In the genomic region with DNA sequence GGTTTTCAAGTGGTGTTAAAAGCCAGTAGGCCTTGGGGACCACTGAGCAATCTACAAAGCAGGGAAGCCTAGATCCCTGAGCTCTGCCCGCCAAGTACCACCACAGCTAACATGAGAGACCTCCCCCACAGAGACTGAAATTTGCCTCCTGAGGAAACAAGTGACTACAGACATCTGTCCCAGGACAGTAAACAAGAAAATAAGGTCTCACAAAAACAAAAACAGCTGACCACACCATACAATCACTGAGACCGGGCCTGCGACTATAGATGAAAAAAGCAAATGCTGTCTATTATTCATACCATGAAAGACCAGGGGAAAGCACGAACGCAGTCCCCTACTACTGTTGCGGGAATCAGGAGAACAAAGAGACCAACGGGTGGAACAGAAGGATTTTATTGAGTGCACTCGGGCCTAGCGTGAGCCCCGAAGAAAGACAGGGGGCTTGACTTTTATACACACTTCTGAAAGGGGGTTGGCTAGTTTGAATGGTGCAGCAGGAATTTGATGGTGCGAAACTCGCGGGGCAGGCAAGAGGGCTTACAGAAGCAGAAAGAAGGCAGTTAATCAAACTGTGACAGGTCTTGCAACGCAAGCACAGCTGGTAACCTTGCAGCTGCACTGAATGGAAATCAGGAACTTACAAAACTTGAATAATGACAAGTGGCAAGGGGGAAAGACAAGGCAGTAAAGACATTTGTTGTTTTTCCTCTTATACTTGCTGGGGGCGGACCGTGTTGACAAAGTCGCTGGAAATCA, we compare ENCODE assay signal across 10 cellular contexts. TPM values are rescaled to one million over a fixed set of nuclear protein-coding genes. Genes with fewer than 3 reads are reported as not detected.
DNase-seq lines count a peak whose midpoint lies in the region; ATAC-seq and TF ChIP-seq lines count a peak whose summit lies in the region.
"Not testable (repeated sequence)": the region's sequence is repeated elsewhere in the genome, so short reads cannot be mapped to it uniquely, and the experiment has no call there.
"Had no signal": no experiment of that assay in that cellular context is flagged by ENCODE, and none has a peak within 500 bp of the region (broad histone marks: within the 10 kb centered on the region; RNA-seq: fewer than 3 reads in every experiment).

No MANE protein-coding gene starts in this region.

- not testable (repeated sequence) for H3K4me3 ChIP-seq in RWPE2 (ENCODE audit: severe bottlenecking); endodermal cell (ENCODE audit: low read length)

- peak; percentile 25 for ATAC-seq in GM21447 (IDR thresholded peaks at IDR 0.05; ENCODE audit: unreplicated experiment)
- not testable (repeated sequence) for ATAC-seq in RWPE2 (ENCODE audit: low read depth); naive thymus-derived CD8-positive, alpha-beta T cell; stimulated activated effector memory CD8-positive, alpha-beta T cell treated with anti-CD3 and anti-CD28 coated beads, Interleukin-12 subunit alpha, Interleukin-12 subunit beta, amount 100 ng/mL, for 72 hours

- not testable (repeated sequence) for BruUV-seq in Calu3 (replicated peaks; lab: Mats Ljungman, UMichigan)

- not testable (repeated sequence) for H3K4me1 ChIP-seq in RWPE2 (ENCODE audit: insufficient read depth, poor library complexity, severe bottlenecking); endodermal cell (ENCODE audit: control insufficient read depth, insufficient read depth, low read length)

- 78 to 100% methylated on average over 1 to 9 of the region's 17 CpGs for WGBS in endodermal cell (ENCODE audit: insufficient coverage in 1 of 2, insufficient read length in 1 of 2), 2 experiments

- H3K4me3 Mint-ChIP-seq in Calu3 (ENCODE audit: low read depth, unreplicated experiment) (peak overlapping the region; percentile 78), endodermal cell (peak overlapping the region; percentile 61)
- H3K4me3 Mint-ChIP-seq in naive thymus-derived CD8-positive, alpha-beta T cell = peak overlapping the region; percentile 58 to 99 (median 97)
- peak overlapping the region; percentile 85 for H3K4me3 Mint-ChIP-seq in stimulated activated effector memory CD8-positive, alpha-beta T cell treated with anti-CD3 and anti-CD28 coated beads, Interleukin-12 subunit alpha, Interleukin-12 subunit beta, amount 100 ng/mL, for 72 hours

- not testable (repeated sequence) for TF ChIP-seq CTCF in Calu3 (IDR thresholded peaks at IDR 0.05; ENCODE audit: unreplicated experiment); RWPE2 (IDR thresholded peaks at IDR 0.05; ENCODE audit: poor library complexity, severe bottlenecking); endodermal cell (conservative IDR thresholded peaks at IDR 0.05)

- H3K9me3 ChIP-seq in RWPE2 (ENCODE audit: severe bottlenecking); endodermal cell (ENCODE audit: control insufficient read depth, low read length): not testable (repeated sequence)

- H3K9ac ChIP-seq in endodermal cell (ENCODE audit: extremely low read depth, low read length, poor library complexity, severe bottlenecking) = not testable (repeated sequence)

- H3K36me3 ChIP-seq in RWPE2 (ENCODE audit: low read depth); endodermal cell (ENCODE audit: control insufficient read depth, insufficient read depth, low read length): not testable (repeated sequence)

- H3K27me3 ChIP-seq in RWPE2 (ENCODE audit: insufficient read depth, poor library complexity, severe bottlenecking); endodermal cell (ENCODE audit: control insufficient read depth, insufficient read depth, low read length, poor library complexity, severe bottlenecking): not testable (repeated sequence)

- intact Hi-C loops in Calu3 (cut with micrococcal nuclease; ENCODE audit: unreplicated experiment) = not testable (repeated sequence)

- H3K4me1 Mint-ChIP-seq in Calu3 (ENCODE audit: low read depth, unreplicated experiment); endodermal cell: not testable (repeated sequence)
- peaks cover 3 to 31% (median 24%) of the 10 kb centered on the region in 4 donors for H3K4me1 Mint-ChIP-seq in naive thymus-derived CD8-positive, alpha-beta T cell
- peaks cover 22% of the 10 kb centered on the region for H3K4me1 Mint-ChIP-seq in stimulated activated effector memory CD8-positive, alpha-beta T cell treated with anti-CD3 and anti-CD28 coated beads, Interleukin-12 subunit alpha, Interleukin-12 subunit beta, amount 100 ng/mL, for 72 hours

- POLR2A ChIA-PET in naive thymus-derived CD8-positive, alpha-beta T cell (lab: Charles Lee) = interaction anchor here (1.0 to 1.2 kb wide), 2 partner anchors 15 to 133 kb away, joined by 3 to 5 read pairs; no protein-coding TSS in a partner anchor

- H3K27ac ChIP-seq in RWPE2 (ENCODE audit: poor library complexity, severe bottlenecking) = peak overlapping the region; percentile 88
- peak overlapping the region; percentile 93 for H3K27ac ChIP-seq in endodermal cell (ENCODE audit: low read depth, low read length)

- H3K27me3 Mint-ChIP-seq in Calu3 (ENCODE audit: unreplicated experiment); endodermal cell (ENCODE audit: insufficient read depth); naive thymus-derived CD8-positive, alpha-beta T cell: not testable (repeated sequence)

- CTCF ChIA-PET in Calu3 (lab: Charles Lee) = not testable (repeated sequence)

- DNase-seq in Calu3; RWPE2 (ENCODE audit: low spot score): not testable (repeated sequence)
- DNase-seq in HT1080 (ENCODE audit: low read depth) = peak; percentile 50
- DNase-seq in activated T-cell treated with anti-CD3 and anti-CD28 coated beads, Interleukin-2, amount 50 U/mL, for 48 hours = peak; percentile 63 to 65
- peak; percentile 65 for DNase-seq in endodermal cell
- peak in 1 of 10 donors; percentile 24 for DNase-seq in naive thymus-derived CD8-positive, alpha-beta T cell
- DNase-seq in stimulated activated effector memory CD8-positive, alpha-beta T cell treated with anti-CD3 and anti-CD28 coated beads, Interleukin-12 subunit alpha, Interleukin-12 subunit beta, amount 100 ng/mL, for 72 hours (ENCODE audit: low spot score in 2 of 2) = peak in 1 of 2 donors; percentile 68

- not testable (repeated sequence) for H3K36me3 Mint-ChIP-seq in Calu3 (ENCODE audit: insufficient read depth, unreplicated experiment); endodermal cell (ENCODE audit: low read depth); naive thymus-derived CD8-positive, alpha-beta T cell
- H3K36me3 Mint-ChIP-seq in stimulated activated effector memory CD8-positive, alpha-beta T cell treated with anti-CD3 and anti-CD28 coated beads, Interleukin-12 subunit alpha, Interleukin-12 subunit beta, amount 100 ng/mL, for 72 hours = peaks cover 15% of the 10 kb centered on the region

- H3K27ac Mint-ChIP-seq in Calu3 (ENCODE audit: unreplicated experiment) = peak overlapping the region; percentile 99
- peak overlapping the region; percentile 92 for H3K27ac Mint-ChIP-seq in endodermal cell
- peak overlapping the region; percentile 91 to 100 (median 100) for H3K27ac Mint-ChIP-seq in naive thymus-derived CD8-positive, alpha-beta T cell
- H3K27ac Mint-ChIP-seq in stimulated activated effector memory CD8-positive, alpha-beta T cell treated with anti-CD3 and anti-CD28 coated beads, Interleukin-12 subunit alpha, Interleukin-12 subunit beta, amount 100 ng/mL, for 72 hours = peak overlapping the region; percentile 100

- H3K9me3 Mint-ChIP-seq in Calu3 (ENCODE audit: low read depth, unreplicated experiment); endodermal cell; naive thymus-derived CD8-positive, alpha-beta T cell; stimulated activated effector memory CD8-positive, alpha-beta T cell treated with anti-CD3 and anti-CD28 coated beads, Interleukin-12 subunit alpha, Interleukin-12 subunit beta, amount 100 ng/mL, for 72 hours: not testable (repeated sequence)

RNA-seq across cellular contexts. Expression of a gene that starts 47.0 kb away (rescaled TPM):
- total RNA-seq in Calu3 (2022) (not detected in 2 replicates), endodermal cell (not detected)
- total RNA-seq in HT1080 (2014; rRNA removed; shearing (Covaris generic)) = not detected in 2 replicates
- not detected in 2 replicates for polyA plus RNA-seq in HT1080 (2015; cell fraction: cytosol; rRNA removed)
- polyA plus RNA-seq in HT1080 (2015; cell fraction: nucleus; rRNA removed) = not detected in 2 replicates
- polyA plus RNA-seq in endodermal cell (2013, experiment 1 of 2) = not detected
- polyA plus RNA-seq in endodermal cell (2013, experiment 2 of 2) = not detected
- not detected for total RNA-seq in naive thymus-derived CD8-positive, alpha-beta T cell
- polyA plus RNA-seq in naive thymus-derived CD8-positive, alpha-beta T cell = not detected
- total RNA-seq: mononuclear cell, suprapubic skin had no signal
